ENCODE assay signal across 1 cellular context in genomic region chr11:856397-856796, GRCh38.
TF ChIP-seq lines count a peak whose summit lies in the region.

No MANE protein-coding gene starts in this region.

TF ChIP-seq in GM23338, 12 proteins besides CTCF, POLR2A, EP300 and RAD21 (continued from another document):
- no peak for TF ChIP-seq ZNF331 (CRISPR knock-in tag; IDR thresholded peaks at IDR 0.05; ENCODE audit: low read depth)
- TF ChIP-seq CREB1 (CRISPR knock-in tag; IDR thresholded peaks at IDR 0.05; ENCODE audit: low read depth): no peak
- TF ChIP-seq EZH2 (IDR thresholded peaks at IDR 0.05; ENCODE audit: low read depth, unreplicated experiment): no peak
- TF ChIP-seq REST (IDR thresholded peaks at IDR 0.05; ENCODE audit: unreplicated experiment): no peak
- no peak for TF ChIP-seq STAT1 (IDR thresholded peaks at IDR 0.05; ENCODE audit: unreplicated experiment)
- no peak for TF ChIP-seq ZNF114 (CRISPR knock-in tag; IDR thresholded peaks at IDR 0.05)
- TF ChIP-seq EZH2phosphoT487 (IDR thresholded peaks at IDR 0.05; ENCODE audit: unreplicated experiment): no peak
